9 cellular contexts compared by ENCODE assay signal in genomic region chr17:1228752-1229353, GRCh38. TPM values are rescaled to one million over a fixed set of nuclear protein-coding genes. Genes with fewer than 3 reads are reported as not detected.
DNase-seq lines count a peak whose midpoint lies in the region; ATAC-seq, FAIRE-seq and TF ChIP-seq lines count a peak whose summit lies in the region.
"Had no signal": no experiment of that assay in that cellular context is flagged by ENCODE, and none has a peak within 500 bp of the region (broad histone marks: within the 10 kb centered on the region; RNA-seq: fewer than 3 reads in every experiment).

No MANE protein-coding gene starts in this region.

- no peak overlapping the region for H3K9ac ChIP-seq in rectal smooth muscle tissue (ENCODE audit: low read length)

- H3K4me1 ChIP-seq in rectal smooth muscle tissue (ENCODE audit: control insufficient read depth, insufficient read depth, low read length), result no peaks in the 10 kb centered on the region

- intact Hi-C loops in dorsolateral prefrontal cortex (cut with DNase I), result loop anchor here in 1 of 2 donors (2.0 kb wide), 1 partner anchor 22 kb away; no protein-coding TSS in a partner anchor

- H3K27ac ChIP-seq in dorsolateral prefrontal cortex (peak overlapping the region in 21 of 59 donors; percentile 1 to 73 (median 48)), rectal smooth muscle tissue (ENCODE audit: low read depth, low read length) (no peak overlapping the region)

- H3K36me3 ChIP-seq in rectal smooth muscle tissue (ENCODE audit: control insufficient read depth, insufficient read depth, low read length), result no peaks in the 10 kb centered on the region

- no peak for TF ChIP-seq CTCF in dorsolateral prefrontal cortex (IDR thresholded peaks at IDR 0.05 in 54 of 56, conservative IDR thresholded peaks at IDR 0.05 in 2 of 56; ENCODE audit: low read depth in 1 of 56, partially characterized antibody in 56 of 56)

- H3K27me3 ChIP-seq in dorsolateral prefrontal cortex (peaks cover 0 to 69% (median 37%) of the 10 kb centered on the region in 45 donors), rectal smooth muscle tissue (ENCODE audit: control insufficient read depth, insufficient read depth, low read length) (peaks cover 2% of the 10 kb centered on the region)

- DNase-seq in dorsolateral prefrontal cortex, result no peak
- DNase-seq in SW 1271 (lab: John Stamatoyannopoulos, UW), result no peak
- DNase-seq in stimulated activated CD8-positive, alpha-beta memory T cell treated with anti-CD3 and anti-CD28 coated beads, Interleukin-4, amount 100 ng/mL, for 48 hours, result no peak
- DNase-seq in frontal cortex (ENCODE audit: low spot score in 2 of 2), result no peak

- H3K4me3 ChIP-seq in dorsolateral prefrontal cortex (peak overlapping the region in 57 of 59 donors; percentile 4 to 63 (median 48)), rectal smooth muscle tissue (ENCODE audit: low read length) (peak overlapping the region; percentile 63)

- ATAC-seq in GM18867 (IDR thresholded peaks at IDR 0.05; ENCODE audit: unreplicated experiment) (peak; percentile 25), HG03066 (IDR thresholded peaks at IDR 0.05; ENCODE audit: low read depth, unreplicated experiment) (peak; percentile 17), esophagus mucosa (no peak)

- FAIRE-seq in frontal cortex (lab: Jason Lieb, UNC), result no peak
- FAIRE-seq: astrocyte had no signal

RNA-seq across cellular contexts. Expression of gene BHLHA9, which starts 41.4 kb away (rescaled TPM):
- total RNA-seq in dorsolateral prefrontal cortex (1 to 10 TPM in 88 of 120 experiments, under 1 TPM in 28, not detected in 4; 0.52 to 3.5 (median 1.5) TPM), esophagus mucosa (not detected), frontal cortex (not detected)
- total RNA-seq: astrocyte had no signal

RNA-seq across cellular contexts. Expression of gene ABR, which starts 49.1 kb away (rescaled TPM):
- 100 to 1,000 TPM; 259 to 675 (median 435) TPM for total RNA-seq in dorsolateral prefrontal cortex
- total RNA-seq in esophagus mucosa, result 94.5 TPM
- 123 TPM for total RNA-seq in frontal cortex

RNA-seq across cellular contexts. Expression of gene TRARG1, which starts 50.6 kb away (rescaled TPM):
- 1 to 10 TPM in 20 of 120 experiments, under 1 TPM in 93, not detected in 7; 0.10 to 3.2 (median 0.54) TPM for total RNA-seq in dorsolateral prefrontal cortex
- not detected for total RNA-seq in esophagus mucosa
- total RNA-seq in frontal cortex, result not detected
- total RNA-seq: astrocyte had no signal
